Comparison of ENCODE assay signal across 14 cellular contexts in the genomic region with DNA sequence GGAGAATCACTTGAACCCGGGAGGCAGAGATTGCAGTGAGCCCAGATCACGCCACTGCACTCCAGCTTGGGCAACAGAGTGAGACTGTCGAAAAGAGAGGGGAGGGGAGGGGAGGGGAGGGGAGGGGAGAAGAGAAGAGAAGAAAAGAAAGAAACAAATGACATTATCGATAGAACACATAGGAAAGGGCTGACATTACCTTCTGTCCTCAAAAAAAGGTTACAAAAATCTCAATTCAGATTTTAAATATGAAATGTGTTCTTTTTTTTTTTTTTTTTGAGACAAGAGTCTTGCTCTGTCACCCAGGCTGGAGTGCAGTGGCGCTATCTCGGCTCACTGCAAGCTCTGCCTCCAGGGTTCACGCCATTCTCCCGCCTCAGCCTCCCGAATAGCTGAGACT. TPM values are rescaled to one million over a fixed set of nuclear protein-coding genes. Genes with fewer than 3 reads are reported as not detected.
"Had no signal": no experiment of that assay in that cellular context is flagged by ENCODE, and none has a peak within 500 bp of the region (broad histone marks: within the 10 kb centered on the region; RNA-seq: fewer than 3 reads in every experiment).

No MANE protein-coding gene starts in this region.

RNA-seq across cellular contexts. Expression of a gene that starts 25.3 kb away (rescaled TPM):
- total RNA-seq: activated CD4-positive, alpha-beta memory T cell treated with anti-CD3 and anti-CD28 coated beads, Interleukin-2, amount 10 ng/mL, durations not matched to agents 7 days and 5 days; activated CD4-positive, alpha-beta T cell treated with anti-CD3 and anti-CD28 coated beads for 36 hours; activated CD4-positive, alpha-beta T cell treated with anti-CD3 and anti-CD28 coated beads, Interleukin-2, amount 10 ng/mL, durations not matched to agents 7 days and 5 days; activated CD8-positive, alpha-beta memory T cell treated with anti-CD3 and anti-CD28 coated beads for 36 hours; activated naive CD4-positive, alpha-beta T cell treated with anti-CD3 and anti-CD28 coated beads for 36 hours; activated naive CD4-positive, alpha-beta T cell treated with anti-CD3 and anti-CD28 coated beads, Interleukin-2, amount 50 U/mL, for 72 hours; activated naive CD8-positive, alpha-beta T cell treated with anti-CD3 and anti-CD28 coated beads for 36 hours; adrenal gland; aorta; bronchial epithelial cell; cardiac muscle cell; cerebellum; T-cell; T-helper 1 cell treated with Interleukin-12 subunit alpha and Interleukin-12 subunit beta and Interleukin-4 antibody, amounts not matched to agents 30 ng/mL and 1 ng/mL, for 36 hours had no signal
- polyA plus RNA-seq: adrenal gland, aorta, cardiac muscle cell had no signal
